In genomic region chr2:168210898-168211570, GRCh38 we compare ENCODE assay signal across 8 cellular contexts.
DNase-seq lines count a peak whose midpoint lies in the region; ATAC-seq and TF ChIP-seq lines count a peak whose summit lies in the region.

No MANE protein-coding gene starts in this region.

- H3K9me3 Mint-ChIP-seq in stimulated activated effector memory CD8-positive, alpha-beta T cell treated with anti-CD3 and anti-CD28 coated beads, Interleukin-12 subunit alpha, Interleukin-12 subunit beta, amount 100 ng/mL, for 72 hours: no peaks in the 10 kb centered on the region

- ATAC-seq in HG03342 (IDR thresholded peaks at IDR 0.05; ENCODE audit: unreplicated experiment): peak; percentile 38
- peak; percentile 89 for ATAC-seq in stimulated activated effector memory CD8-positive, alpha-beta T cell treated with anti-CD3 and anti-CD28 coated beads, Interleukin-12 subunit alpha, Interleukin-12 subunit beta, amount 100 ng/mL, for 72 hours

- H3K27ac Mint-ChIP-seq in stimulated activated effector memory CD8-positive, alpha-beta T cell treated with anti-CD3 and anti-CD28 coated beads, Interleukin-12 subunit alpha, Interleukin-12 subunit beta, amount 100 ng/mL, for 72 hours: peak overlapping the region; percentile 86

- peaks cover 62% of the 10 kb centered on the region for H3K4me1 Mint-ChIP-seq in stimulated activated effector memory CD8-positive, alpha-beta T cell treated with anti-CD3 and anti-CD28 coated beads, Interleukin-12 subunit alpha, Interleukin-12 subunit beta, amount 100 ng/mL, for 72 hours

- peak overlapping the region; percentile 36 for H3K4me3 ChIP-seq in fibroblast of pulmonary artery (replicated peaks; ENCODE audit: low read depth, low read length)

- no peak for TF ChIP-seq CTCF in fibroblast of pulmonary artery (IDR thresholded peaks at IDR 0.05; ENCODE audit: low read length, missing control alignments)

- peak overlapping the region; percentile 59 for H3K4me3 Mint-ChIP-seq in stimulated activated effector memory CD8-positive, alpha-beta T cell treated with anti-CD3 and anti-CD28 coated beads, Interleukin-12 subunit alpha, Interleukin-12 subunit beta, amount 100 ng/mL, for 72 hours

- peaks cover 8% of the 10 kb centered on the region for H3K36me3 Mint-ChIP-seq in stimulated activated effector memory CD8-positive, alpha-beta T cell treated with anti-CD3 and anti-CD28 coated beads, Interleukin-12 subunit alpha, Interleukin-12 subunit beta, amount 100 ng/mL, for 72 hours

- DNase-seq in DMS53 (lab: John Stamatoyannopoulos, UW): peak; percentile 95
- peak; percentile 92 for DNase-seq in SIG-M5 (lab: John Stamatoyannopoulos, UW)
- peak; percentile 88 for DNase-seq in fibroblast of pulmonary artery (ENCODE audit: low read depth)
- no peak for DNase-seq in stimulated activated effector memory CD8-positive, alpha-beta T cell treated with anti-CD3 and anti-CD28 coated beads, Interleukin-12 subunit alpha, Interleukin-12 subunit beta, amount 100 ng/mL, for 72 hours (ENCODE audit: low spot score in 2 of 2)
- no peak for DNase-seq in putamen (ENCODE audit: low spot score)
- no peak for DNase-seq in NCI-H446 treated with DMSO at 0.1 percent for 48 hours (lab: John Stamatoyannopoulos, UW)
- no peak for DNase-seq in NAMALWA (ENCODE audit: low spot score)

Comparison
In these comparisons a context has a peak if more than half of its experiments do, and no peak if none do; other contexts are left out.
1. DNase-seq: peak in DMS53 (single experiment), SIG-M5 (single experiment) and fibroblast of pulmonary artery (single experiment); none in stimulated activated effector memory CD8-positive, alpha-beta T cell treated with anti-CD3 and anti-CD28 coated beads, Interleukin-12 subunit alpha, Interleukin-12 subunit beta, amount 100 ng/mL, for 72 hours (0 of 2), putamen (single experiment), NCI-H446 treated with DMSO at 0.1 percent for 48 hours (single experiment) and NAMALWA (single experiment).